Comparison of ENCODE assay signal across 3 cellular contexts in genomic region chr6:80454197-80454596, GRCh38.
TF ChIP-seq lines count a peak whose summit lies in the region.

No MANE protein-coding gene starts in this region.

TF ChIP-seq in HEK293T, 16 proteins besides CTCF, POLR2A, EP300 and RAD21 (continued from another document):
- no peak for TF ChIP-seq PKNOX1 (IDR thresholded peaks at IDR 0.05)
- no peak for TF ChIP-seq NFRKB (IDR thresholded peaks at IDR 0.05)
- no peak for TF ChIP-seq ZNF384 (IDR thresholded peaks at IDR 0.05)
- no peak for TF ChIP-seq HDGF (IDR thresholded peaks at IDR 0.05; ENCODE audit: borderline replicate concordance)
- no peak for TF ChIP-seq L3MBTL2 (conservative IDR thresholded peaks at IDR 0.05)

TF ChIP-seq in WTC11, 78 proteins besides CTCF, POLR2A, EP300 and RAD21 (continued from another document):
- TF ChIP-seq PRDM15 (CRISPR knock-in tag; IDR thresholded peaks at IDR 0.05) = no peak
- TF ChIP-seq ZBTB43 (CRISPR knock-in tag; IDR thresholded peaks at IDR 0.05) = no peak
- TF ChIP-seq FOXP4 (CRISPR knock-in tag; IDR thresholded peaks at IDR 0.05) = no peak
- no peak for TF ChIP-seq SP1 (CRISPR knock-in tag; conservative IDR thresholded peaks at IDR 0.05)
- TF ChIP-seq NR2C2 (CRISPR knock-in tag; IDR thresholded peaks at IDR 0.05) = no peak
- TF ChIP-seq NR3C1 (CRISPR knock-in tag; conservative IDR thresholded peaks at IDR 0.05; ENCODE audit: low read depth) = no peak
- TF ChIP-seq GABPB1 (CRISPR knock-in tag; IDR thresholded peaks at IDR 0.05) = no peak
- no peak for TF ChIP-seq MAX (CRISPR knock-in tag; IDR thresholded peaks at IDR 0.05)
- TF ChIP-seq HMGXB4 (CRISPR knock-in tag; IDR thresholded peaks at IDR 0.05) = no peak
- TF ChIP-seq ZNF263 (CRISPR knock-in tag; IDR thresholded peaks at IDR 0.05; ENCODE audit: low read depth) = no peak
- TF ChIP-seq ZNF396 (CRISPR knock-in tag; IDR thresholded peaks at IDR 0.05; ENCODE audit: borderline replicate concordance) = no peak
- TF ChIP-seq TCF7 (CRISPR knock-in tag; IDR thresholded peaks at IDR 0.05; ENCODE audit: low read depth) = no peak

TF ChIP-seq in HepG2, 621 proteins besides CTCF, POLR2A, EP300 and RAD21 (continued from another document):
- no peak for TF ChIP-seq ZBED4 (CRISPR knock-in tag; IDR thresholded peaks at IDR 0.05; ENCODE audit: borderline replicate concordance)
